In genomic region chr2:70528921-70529320, GRCh38 we compare ENCODE assay signal across 26 cellular contexts. TPM values are rescaled to one million over a fixed set of nuclear protein-coding genes. Genes with fewer than 3 reads are reported as not detected.
"Had no signal": no experiment of that assay in that cellular context is flagged by ENCODE, and none has a peak within 500 bp of the region (broad histone marks: within the 10 kb centered on the region; RNA-seq: fewer than 3 reads in every experiment).

No MANE protein-coding gene starts in this region.

- DNase-seq: activated CD4-positive, alpha-beta T cell treated with anti-CD3 and anti-CD28 coated beads for 4 hours; activated CD8-positive, alpha-beta memory T cell treated with anti-CD3 and anti-CD28 coated beads, Interleukin-2, amount 50 U/mL, for 4 hours; activated CD8-positive, alpha-beta T cell treated with anti-CD3 and anti-CD28 coated beads for 36 hours; activated naive CD4-positive, alpha-beta T cell treated with anti-CD3 and anti-CD28 coated beads, Interleukin-2, amount 50 U/mL, for 16 hours; activated naive CD8-positive, alpha-beta T cell treated with anti-CD3 and anti-CD28 coated beads, Interleukin-2, amount 10 ng/mL, durations not matched to agents 7 days and 5 days; activated T-cell treated with anti-CD3 and anti-CD28 coated beads, Interleukin-2, amount 50 U/mL, for 72 hours; adrenal gland; anterior cingulate cortex; caudate nucleus; Karpas-422; MM.1S; NCI-H1105; NCI-H1436 treated with DMSO at 0.1 percent for 48 hours; NCI-H187 treated with DMSO at 0.1 percent for 48 hours; NCI-H2171; NCI-H226; NCI-H526 treated with DMSO at 0.1 percent for 48 hours; NCI-H82; SW 1271 had no signal

- ATAC-seq: activated CD4-positive, CD25-positive, alpha-beta regulatory T cell treated with anti-CD3 and anti-CD28 coated beads, Interleukin-2, amount 50 U/mL, for 24 hours; activated CD8-positive, alpha-beta T cell treated with anti-CD3 and anti-CD28 coated beads for 36 hours; activated T-cell treated with anti-CD3 and anti-CD28 coated beads, Interleukin-2, amount 50 U/mL, for 72 hours; K562; Right ventricle myocardium inferior; SK-N-SH treated with all-trans-retinoic acid at 6 μM for 48 hours had no signal

- H3K27ac ChIP-seq: adrenal gland, breast epithelium, SJSA1 had no signal

- H3K9me3 ChIP-seq: adrenal gland, breast epithelium, SJSA1 had no signal

- H3K4me3 ChIP-seq: adrenal gland, breast epithelium, K562, SJSA1 had no signal

- H3K27me3 ChIP-seq: adrenal gland, breast epithelium had no signal

- H3K36me3 ChIP-seq: adrenal gland, breast epithelium, SJSA1 had no signal

RNA-seq across cellular contexts. Expression of gene TGFA, which starts 24.7 kb away (rescaled TPM):
- total RNA-seq: K562, OCI-LY7 had no signal
- polyA plus RNA-seq: K562 had no signal
